In genomic region chr14:55734731-55735130, GRCh38 we compare ENCODE assay signal across 3 cellular contexts.
"Had no signal": no experiment of that assay in that cellular context is flagged by ENCODE, and none has a peak within 500 bp of the region (broad histone marks: within the 10 kb centered on the region; RNA-seq: fewer than 3 reads in every experiment).

No MANE protein-coding gene starts in this region.

- H3K4me3 ChIP-seq: GM12878 had no signal

- ATAC-seq: GM12878 had no signal

- DNase-seq: GDM1, GF-D8 had no signal
